16 cellular contexts compared by ENCODE assay signal in genomic region chr22:49535126-49535525, GRCh38.
DNase-seq lines count a peak whose midpoint lies in the region; ATAC-seq and TF ChIP-seq lines count a peak whose summit lies in the region.
"Had no signal": no experiment of that assay in that cellular context is flagged by ENCODE, and none has a peak within 500 bp of the region (broad histone marks: within the 10 kb centered on the region; RNA-seq: fewer than 3 reads in every experiment).

No MANE protein-coding gene starts in this region.

- DNase-seq in WERI-Rb-1 (peak; percentile 38), left lung (peak; percentile 10 to 43), posterior vena cava (ENCODE audit: low spot score) (peak; percentile 50), NCI-H2227 (lab: John Stamatoyannopoulos, UW; ENCODE audit: unreplicated experiment) (no peak)
- DNase-seq: ACHN, AML-193, DMS 273 treated with DMSO at 0.1 percent for 48 hours, GF-D8, NCI-H187, NCI-H2171, NCI-H774 had no signal

- no peak overlapping the region for H3K9ac ChIP-seq in HUES48 (ENCODE audit: low read depth, low read length)

- H3K9me3 ChIP-seq in HUES48 (ENCODE audit: control insufficient read depth, insufficient read depth, low read length): no peaks in the 10 kb centered on the region
- H3K9me3 ChIP-seq in WERI-Rb-1 (ENCODE audit: severe bottlenecking): no peaks in the 10 kb centered on the region
- H3K9me3 ChIP-seq in left lung: no peaks in the 10 kb centered on the region

- TF ChIP-seq CTCF in WERI-Rb-1 (IDR thresholded peaks at IDR 0.05; ENCODE audit: low read depth, low read length) (no peak), left lung (IDR thresholded peaks at IDR 0.05) (no peak)

- no peak overlapping the region for H3K4me3 ChIP-seq in HUES48 (ENCODE audit: low read depth, low read length)
- H3K4me3 ChIP-seq in WERI-Rb-1 (ENCODE audit: low read depth, low read length): peak overlapping the region; percentile 4; the same call in 1 of the 2 replicates
- no peak overlapping the region for H3K4me3 ChIP-seq in left lung

- no peaks in the 10 kb centered on the region for H3K9me3 Mint-ChIP-seq in activated T-helper 17 cell treated with anti-CD3 and anti-CD28 coated beads, Interleukin-2, amount 50 U/mL, for 72 hours
- H3K9me3 Mint-ChIP-seq: CD14-positive monocyte had no signal

- H3K4me1 ChIP-seq in HUES48 (ENCODE audit: control insufficient read depth, insufficient read depth, low read length) (peaks cover 30% of the 10 kb centered on the region), left lung (no peaks in the 10 kb centered on the region)

- intact Hi-C loops in left lung (cut with DNase I): no loop called here
- intact Hi-C loops in posterior vena cava (cut with DNase I): no loop called here

- no peak overlapping the region for H3K4me3 Mint-ChIP-seq in activated T-helper 17 cell treated with anti-CD3 and anti-CD28 coated beads, Interleukin-2, amount 50 U/mL, for 72 hours
- H3K4me3 Mint-ChIP-seq: CD14-positive monocyte had no signal

- peaks cover 7% of the 10 kb centered on the region for H3K36me3 Mint-ChIP-seq in activated T-helper 17 cell treated with anti-CD3 and anti-CD28 coated beads, Interleukin-2, amount 50 U/mL, for 72 hours (ENCODE audit: low read depth)

- H3K27ac ChIP-seq in HUES48 (ENCODE audit: low read depth, low read length) (peak overlapping the region; percentile 98), WERI-Rb-1 (peak overlapping the region; percentile 83), left lung (no peak overlapping the region)

- no peaks in the 10 kb centered on the region for H3K27me3 ChIP-seq in HUES48 (ENCODE audit: control insufficient read depth, insufficient read depth, low read length)
- no peaks in the 10 kb centered on the region for H3K27me3 ChIP-seq in WERI-Rb-1 (ENCODE audit: insufficient read depth, low read depth, severe bottlenecking)
- no peaks in the 10 kb centered on the region for H3K27me3 ChIP-seq in left lung

- H3K27me3 Mint-ChIP-seq in activated T-helper 17 cell treated with anti-CD3 and anti-CD28 coated beads, Interleukin-2, amount 50 U/mL, for 72 hours: no peaks in the 10 kb centered on the region

- ATAC-seq in left lung: no peak
- no peak for ATAC-seq in activated T-helper 17 cell treated with anti-CD3 and anti-CD28 coated beads, Interleukin-2, amount 50 U/mL, for 72 hours (replicated peaks)
- ATAC-seq in GM18519 (IDR thresholded peaks at IDR 0.05; ENCODE audit: low FRiP score, unreplicated experiment): no peak
- ATAC-seq: Panc1 had no signal

- no peak overlapping the region for H3K27ac Mint-ChIP-seq in activated T-helper 17 cell treated with anti-CD3 and anti-CD28 coated beads, Interleukin-2, amount 50 U/mL, for 72 hours
- H3K27ac Mint-ChIP-seq: CD14-positive monocyte had no signal

- no peaks in the 10 kb centered on the region for H3K4me1 Mint-ChIP-seq in activated T-helper 17 cell treated with anti-CD3 and anti-CD28 coated beads, Interleukin-2, amount 50 U/mL, for 72 hours
- H3K4me1 Mint-ChIP-seq: CD14-positive monocyte had no signal

- H3K36me3 ChIP-seq in HUES48 (ENCODE audit: control insufficient read depth, insufficient read depth, low read length): no peaks in the 10 kb centered on the region
- no peaks in the 10 kb centered on the region for H3K36me3 ChIP-seq in WERI-Rb-1
- no peaks in the 10 kb centered on the region for H3K36me3 ChIP-seq in left lung

Comparison
In these comparisons a context has a peak if more than half of its experiments do, and no peak if none do; other contexts are left out.
1. H3K27ac ChIP-seq: peak in HUES48 (single experiment) and WERI-Rb-1 (single experiment); none in left lung (0 of 2).